In the genomic region with DNA sequence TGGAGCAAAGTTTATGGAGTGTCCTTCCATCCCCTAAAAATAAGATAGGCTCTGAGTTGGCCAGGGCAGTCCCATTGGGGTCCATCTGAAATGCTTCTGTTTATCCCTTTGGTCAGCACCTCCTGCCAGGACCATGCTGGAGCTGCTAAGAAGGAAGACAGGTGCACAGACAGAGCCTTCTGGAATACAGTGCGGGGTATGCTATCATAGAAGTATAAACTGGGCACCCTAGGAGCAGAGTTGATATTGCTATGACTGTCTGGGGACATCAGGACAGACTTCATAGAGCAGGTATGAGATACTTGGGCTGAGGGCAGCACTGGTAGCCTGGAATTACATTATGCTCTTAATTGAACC, we compare ENCODE assay signal across 8 cellular contexts.
DNase-seq lines count a peak whose midpoint lies in the region; ATAC-seq and TF ChIP-seq lines count a peak whose summit lies in the region.

No MANE protein-coding gene starts in this region.

- no peak overlapping the region; the same call in 1 of the 2 replicates for H3K4me2 ChIP-seq in SK-N-SH

- 92% methylated on average over 1 of the region's 1 CpG for WGBS in SK-N-SH (ENCODE audit: low lambda C conversion rate)
- 100% methylated on average over 1 of the region's 1 CpG for WGBS in esophagus muscularis mucosa

- H3K36me3 Mint-ChIP-seq in Calu3 (ENCODE audit: insufficient read depth, unreplicated experiment) = peaks cover 26% of the 10 kb centered on the region

- CTCF ChIA-PET in Calu3 (lab: Charles Lee) = interaction anchor here (0.8 to 4.1 kb wide), 8 partner anchors 13 to 210 kb away, joined by 3 to 21 read pairs (median 6); no protein-coding TSS in a partner anchor
- CTCF ChIA-PET in SK-N-SH (lab: Yijun Ruan, JAX) = interaction anchor here (0.7 to 3.1 kb wide), 4 partner anchors 22 to 1726 kb away, joined by 3 to 9 read pairs (median 6); no protein-coding TSS in a partner anchor

- ATAC-seq in HG03095 (IDR thresholded peaks at IDR 0.05; ENCODE audit: unreplicated experiment) = no peak

- TF ChIP-seq EP300 in SK-N-SH (IDR thresholded peaks at IDR 0.05; ENCODE audit: borderline replicate concordance in 1 of 2, low read depth in 1 of 2, low read length in 1 of 2) (no peak), esophagus muscularis mucosa (IDR thresholded peaks at IDR 0.05) (no peak)

- H3K36me3 ChIP-seq in SK-N-SH (replicated peaks in 1 of 2; ENCODE audit: control insufficient read depth in 1 of 2, insufficient read depth in 2 of 2, low read length in 1 of 2) (no peaks in the 10 kb centered on the region), esophagus muscularis mucosa (peaks cover 0 to 9% (median 0%) of the 10 kb centered on the region in 4 donors), BE2C (no peaks in the 10 kb centered on the region)

- POLR2A ChIA-PET in SK-N-SH (lab: Yijun Ruan, JAX) = no interaction called here

- no peak for DNase-seq in Calu3
- no peak for DNase-seq in SK-N-SH
- no peak for DNase-seq in esophagus muscularis mucosa (ENCODE audit: extremely low spot score)
- DNase-seq in NCI-H345 treated with DMSO at 0.1 percent for 48 hours (lab: John Stamatoyannopoulos, UW; ENCODE audit: unreplicated experiment) = no peak
- no peak for DNase-seq in BE2C
- no peak for DNase-seq in NCI-H526 (lab: John Stamatoyannopoulos, UW)

- H3K27me3 Mint-ChIP-seq in Calu3 (ENCODE audit: unreplicated experiment) = no peaks in the 10 kb centered on the region

- TF ChIP-seq CTCF in Calu3 (IDR thresholded peaks at IDR 0.05; ENCODE audit: unreplicated experiment) (no peak), SK-N-SH (IDR thresholded peaks at IDR 0.05) (no peak), esophagus muscularis mucosa (IDR thresholded peaks at IDR 0.05) (no peak), BE2C (IDR thresholded peaks at IDR 0.05; ENCODE audit: low read depth, low read length) (no peak)

- H4K20me1 ChIP-seq in SK-N-SH (ENCODE audit: insufficient read depth) = no peaks in the 10 kb centered on the region

- peaks cover 29 to 43% of the 10 kb centered on the region in 2 experiments for H3K4me1 ChIP-seq in SK-N-SH (ENCODE audit: control insufficient read depth in 1 of 2, insufficient read depth in 2 of 2, low read depth in 1 of 2, low read length in 1 of 2)
- H3K4me1 ChIP-seq in esophagus muscularis mucosa = peaks cover 43 to 48% (median 47%) of the 10 kb centered on the region in 4 donors
- H3K4me1 ChIP-seq in BE2C = peaks cover 38% of the 10 kb centered on the region

- H3K4me3 ChIP-seq in SK-N-SH (ENCODE audit: low read depth in 2 of 2, low read length in 1 of 2) = no peak overlapping the region
- H3K4me3 ChIP-seq in esophagus muscularis mucosa = no peak overlapping the region
- H3K4me3 ChIP-seq in skin epidermis = no peak overlapping the region
- H3K4me3 ChIP-seq in BE2C (ENCODE audit: low read depth, low read length) = no peak overlapping the region

- peak overlapping the region; percentile 88 for H3K27ac Mint-ChIP-seq in Calu3 (ENCODE audit: unreplicated experiment)

- H3K79me2 ChIP-seq in SK-N-SH (ENCODE audit: insufficient read depth) = no peaks in the 10 kb centered on the region

- no peak for TF ChIP-seq RAD21 in SK-N-SH (IDR thresholded peaks at IDR 0.05; ENCODE audit: low read length)

- H3K9me3 ChIP-seq in SK-N-SH (no peaks in the 10 kb centered on the region), esophagus muscularis mucosa (no peaks in the 10 kb centered on the region), BE2C (no peaks in the 10 kb centered on the region)

- H3K27me3 ChIP-seq in SK-N-SH (ENCODE audit: insufficient read depth) = no peaks in the 10 kb centered on the region
- no peaks in the 10 kb centered on the region for H3K27me3 ChIP-seq in esophagus muscularis mucosa
- no peaks in the 10 kb centered on the region for H3K27me3 ChIP-seq in BE2C

- H3F3A ChIP-seq in SK-N-SH (replicated peaks; ENCODE audit: insufficient read depth) = peaks cover 24% of the 10 kb centered on the region

- no peaks in the 10 kb centered on the region for H3K9me2 ChIP-seq in SK-N-SH

- intact Hi-C loops in Calu3 (cut with micrococcal nuclease; ENCODE audit: unreplicated experiment) = loop anchor here (1.0 to 2.0 kb wide), 4 partner anchors 11 to 47 kb away; no protein-coding TSS in a partner anchor
- intact Hi-C loops in esophagus muscularis mucosa (cut with DNase I) = no loop called here

- H2AFZ ChIP-seq in SK-N-SH (ENCODE audit: low read depth) = peak overlapping the region; percentile 20; the same call in 1 of the 2 replicates

- H3K9me3 Mint-ChIP-seq in Calu3 (ENCODE audit: low read depth, unreplicated experiment) = peaks cover 6% of the 10 kb centered on the region

- no peak for TF ChIP-seq POLR2A in esophagus muscularis mucosa (IDR thresholded peaks at IDR 0.05; ENCODE audit: low read depth)

- peak overlapping the region; percentile 35 for H3K4me3 Mint-ChIP-seq in Calu3 (ENCODE audit: low read depth, unreplicated experiment)

- peak overlapping the region in 1 of 2 experiments; percentile 59; a peak in 2 of 4 replicates for H3K27ac ChIP-seq in SK-N-SH (ENCODE audit: low read depth in 2 of 2, low read length in 1 of 2)
- peak overlapping the region; percentile 69 to 80 (median 72) for H3K27ac ChIP-seq in esophagus muscularis mucosa (replicated peaks in 1 of 4)
- peak overlapping the region in 20 of 21 experiments; percentile 20 to 87 (median 75) for H3K27ac ChIP-seq in skin epidermis

- H3K4me1 Mint-ChIP-seq in Calu3 (ENCODE audit: low read depth, unreplicated experiment) = peaks cover 79% of the 10 kb centered on the region

- BruUV-seq in Calu3 (replicated peaks; lab: Mats Ljungman, UMichigan) = TSS peak; percentile 89

- H3K9ac ChIP-seq in SK-N-SH = no peak overlapping the region

TF ChIP-seq in SK-N-SH, 30 proteins besides CTCF, POLR2A, EP300 and RAD21:
- TF ChIP-seq, protein P1, sequence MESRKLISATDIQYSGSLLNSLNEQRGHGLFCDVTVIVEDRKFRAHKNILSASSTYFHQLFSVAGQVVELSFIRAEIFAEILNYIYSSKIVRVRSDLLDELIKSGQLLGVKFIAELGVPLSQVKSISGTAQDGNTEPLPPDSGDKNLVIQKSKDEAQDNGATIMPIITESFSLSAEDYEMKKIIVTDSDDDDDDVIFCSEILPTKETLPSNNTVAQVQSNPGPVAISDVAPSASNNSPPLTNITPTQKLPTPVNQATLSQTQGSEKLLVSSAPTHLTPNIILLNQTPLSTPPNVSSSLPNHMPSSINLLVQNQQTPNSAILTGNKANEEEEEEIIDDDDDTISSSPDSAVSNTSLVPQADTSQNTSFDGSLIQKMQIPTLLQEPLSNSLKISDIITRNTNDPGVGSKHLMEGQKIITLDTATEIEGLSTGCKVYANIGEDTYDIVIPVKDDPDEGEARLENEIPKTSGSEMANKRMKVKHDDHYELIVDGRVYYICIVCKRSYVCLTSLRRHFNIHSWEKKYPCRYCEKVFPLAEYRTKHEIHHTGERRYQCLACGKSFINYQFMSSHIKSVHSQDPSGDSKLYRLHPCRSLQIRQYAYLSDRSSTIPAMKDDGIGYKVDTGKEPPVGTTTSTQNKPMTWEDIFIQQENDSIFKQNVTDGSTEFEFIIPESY (IDR thresholded peaks at IDR 0.05; ENCODE audit: borderline replicate concordance, low read depth) = no peak
- TF ChIP-seq YY1 (IDR thresholded peaks at IDR 0.05; ENCODE audit: low read depth) (no peak), RFX5 (IDR thresholded peaks at IDR 0.05; ENCODE audit: low read length) (no peak), FOXJ3 (CRISPR knock-in tag; IDR thresholded peaks at IDR 0.05) (no peak), TEAD4 (IDR thresholded peaks at IDR 0.05; ENCODE audit: borderline replicate concordance, insufficient read depth) (no peak), ELF1 (IDR thresholded peaks at IDR 0.05) (no peak), MEF2A (IDR thresholded peaks at IDR 0.05; ENCODE audit: borderline replicate concordance, low read depth) (no peak), CHD2 (IDR thresholded peaks at IDR 0.05; ENCODE audit: low read length, partially characterized antibody) (no peak), FOSL2 (IDR thresholded peaks at IDR 0.05; ENCODE audit: borderline replicate concordance, low read depth) (no peak), TCF12 (IDR thresholded peaks at IDR 0.05) (no peak), FOXM1 (IDR thresholded peaks at IDR 0.05; ENCODE audit: low read depth) (no peak), MXI1 (IDR thresholded peaks at IDR 0.05; ENCODE audit: low read depth, low read length) (no peak), SMC3 (IDR thresholded peaks at IDR 0.05; ENCODE audit: low read depth, low read length) (no peak)
- TF ChIP-seq, protein P2, sequence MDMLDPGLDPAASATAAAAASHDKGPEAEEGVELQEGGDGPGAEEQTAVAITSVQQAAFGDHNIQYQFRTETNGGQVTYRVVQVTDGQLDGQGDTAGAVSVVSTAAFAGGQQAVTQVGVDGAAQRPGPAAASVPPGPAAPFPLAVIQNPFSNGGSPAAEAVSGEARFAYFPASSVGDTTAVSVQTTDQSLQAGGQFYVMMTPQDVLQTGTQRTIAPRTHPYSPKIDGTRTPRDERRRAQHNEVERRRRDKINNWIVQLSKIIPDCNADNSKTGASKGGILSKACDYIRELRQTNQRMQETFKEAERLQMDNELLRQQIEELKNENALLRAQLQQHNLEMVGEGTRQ (IDR thresholded peaks at IDR 0.05; ENCODE audit: borderline replicate concordance, low read depth, low read length) = no peak
